Comparison of ENCODE assay signal across 1 cellular context in genomic region chr1:160738266-160738665, GRCh38.
TF ChIP-seq lines count a peak whose summit lies in the region.

No MANE protein-coding gene starts in this region.

TF ChIP-seq in GM12878, 131 proteins besides CTCF, POLR2A, EP300 and RAD21:
- TF ChIP-seq STAT1 (conservative IDR thresholded peaks at IDR 0.05) (no peak), RBBP5 (conservative IDR thresholded peaks at IDR 0.05) (no peak), YY1 (IDR thresholded peaks at IDR 0.05; ENCODE audit: low read depth, low read length) (no peak), TCF12 (IDR thresholded peaks at IDR 0.05; ENCODE audit: low read depth, low read length) (no peak), ZNF24 (IDR thresholded peaks at IDR 0.05) (no peak), SIX5 (IDR thresholded peaks at IDR 0.05; ENCODE audit: low read depth, low read length, severe bottlenecking) (no peak)
